ENCODE assay signal across 10 cellular contexts in the genomic region with DNA sequence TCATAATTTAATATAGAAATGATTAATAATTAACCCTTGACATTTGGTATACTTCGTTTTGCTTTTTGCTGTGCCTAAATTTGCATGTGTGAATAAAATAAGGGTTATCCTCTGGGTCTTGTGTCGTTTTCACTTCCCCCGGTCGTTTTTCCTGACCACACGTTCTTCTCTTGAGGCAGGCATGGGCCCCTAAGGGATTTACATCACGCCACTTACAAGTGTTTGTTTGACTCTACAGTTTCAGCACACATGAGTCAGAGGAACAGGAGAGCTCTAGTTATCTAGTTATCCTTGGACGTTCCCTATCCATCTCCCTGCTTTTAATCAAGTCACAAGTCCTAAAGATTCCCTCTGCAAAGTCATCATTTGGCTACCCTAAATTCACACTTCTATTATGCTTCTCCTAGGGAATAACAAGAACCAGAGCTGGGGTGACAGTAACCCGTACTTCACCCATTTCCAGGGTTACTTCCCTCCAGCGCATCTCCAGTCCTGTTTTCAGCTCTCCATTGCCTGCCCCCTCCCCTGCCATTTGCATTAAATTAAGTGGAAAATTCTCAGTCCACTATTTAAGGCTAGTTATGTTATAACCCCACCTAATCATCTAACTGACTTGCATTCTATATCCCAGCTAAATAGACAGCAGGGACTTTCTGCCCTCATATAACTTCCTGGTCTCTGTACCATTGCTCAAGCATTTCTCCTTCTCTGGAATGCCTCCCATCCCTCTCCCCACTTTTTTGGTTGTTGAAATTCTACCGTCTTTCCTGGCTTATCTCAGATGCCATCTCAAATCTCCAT.
DNase-seq lines count a peak whose midpoint lies in the region; ATAC-seq and TF ChIP-seq lines count a peak whose summit lies in the region.
"Had no signal": no experiment of that assay in that cellular context is flagged by ENCODE, and none has a peak within 500 bp of the region (broad histone marks: within the 10 kb centered on the region; RNA-seq: fewer than 3 reads in every experiment).

No MANE protein-coding gene starts in this region.

- peaks cover 57% of the 10 kb centered on the region for H3K4me1 Mint-ChIP-seq in memory B cell

- 69 to 77% (median 70%) methylated on average over 10 of the region's 10 CpGs for WGBS in heart left ventricle, 4 donors

- H3K27me3 ChIP-seq in Loucy (ENCODE audit: insufficient read depth, low read length, poor library complexity, severe bottlenecking) (no peaks in the 10 kb centered on the region), heart left ventricle (no peaks in the 10 kb centered on the region)

- CTCF ChIA-PET in HEK293 (lab: Yijun Ruan, JAX) = no interaction called here

- no peaks in the 10 kb centered on the region for H3K27me3 Mint-ChIP-seq in memory B cell

- H3K4me1 ChIP-seq in HEK293 (ENCODE audit: control insufficient read depth, insufficient read depth, low read length) = peaks cover 20% of the 10 kb centered on the region
- peaks cover 50% of the 10 kb centered on the region for H3K4me1 ChIP-seq in Loucy (ENCODE audit: insufficient read depth, low read length, poor library complexity, severe bottlenecking)
- peaks cover 0 to 60% (median 9%) of the 10 kb centered on the region in 12 donors for H3K4me1 ChIP-seq in heart left ventricle

- H3K27ac ChIP-seq in HEK293 (ENCODE audit: extremely low read depth, low read depth, low read length) (peak overlapping the region; percentile 51; the same call in 1 of the 2 replicates), heart left ventricle (no peak overlapping the region)

- H3K9me3 ChIP-seq in HEK293 (ENCODE audit: control insufficient read depth, insufficient read depth, low read depth, low read length) = no peaks in the 10 kb centered on the region
- H3K9me3 ChIP-seq in Loucy (ENCODE audit: insufficient read depth, low read depth, low read length) = no peaks in the 10 kb centered on the region
- H3K9me3 ChIP-seq in heart left ventricle = no peaks in the 10 kb centered on the region

- H3K9me2 ChIP-seq in Loucy (replicated peaks; ENCODE audit: low read depth, low read length) = no peaks in the 10 kb centered on the region

- H3F3A ChIP-seq in Loucy (ENCODE audit: low read depth) = no peaks in the 10 kb centered on the region

- peak overlapping the region; percentile 41 for H3K4me3 Mint-ChIP-seq in memory B cell

- intact Hi-C loops in heart left ventricle (cut with DNase I) = no loop called here

- ATAC-seq in GM18511 (IDR thresholded peaks at IDR 0.05; ENCODE audit: unreplicated experiment) (peak; percentile 65), memory B cell (ENCODE audit: low read depth) (peak; percentile 40), heart left ventricle (no peak), GM18519 (IDR thresholded peaks at IDR 0.05; ENCODE audit: low FRiP score, unreplicated experiment) (no peak)

- peak overlapping the region; percentile 5 for H3K27ac Mint-ChIP-seq in memory B cell

- DNase-seq in memory B cell (ENCODE audit: low spot score in 2 of 2) (no peak), superior temporal gyrus (ENCODE audit: extremely low spot score) (no peak), heart left ventricle (no peak)
- DNase-seq in activated CD4-positive, alpha-beta T cell treated with anti-CD3 and anti-CD28 coated beads, Interleukin-2, amount 50 U/mL, for 1 hour = no peak
- DNase-seq: amygdala, NCI-H1105 treated with DMSO at 0.1 percent for 48 hours had no signal

- TF ChIP-seq POLR2A in heart left ventricle (IDR thresholded peaks at IDR 0.05) = no peak

- H4K20me1 ChIP-seq in Loucy (ENCODE audit: insufficient read depth, low read length, poor library complexity, severe bottlenecking) = no peaks in the 10 kb centered on the region

- H3K36me3 Mint-ChIP-seq in memory B cell = no peaks in the 10 kb centered on the region

- H3K9me3 Mint-ChIP-seq in memory B cell = peaks cover 3% of the 10 kb centered on the region

- H3K36me3 ChIP-seq in HEK293 (ENCODE audit: control insufficient read depth in 2 of 2, insufficient read depth in 1 of 2, low read length in 2 of 2) (no peaks in the 10 kb centered on the region), Loucy (ENCODE audit: insufficient read depth, low read length) (no peaks in the 10 kb centered on the region), heart left ventricle (no peaks in the 10 kb centered on the region)

- no peak overlapping the region for H3K4me3 ChIP-seq in HEK293 (ENCODE audit: low read depth, low read length)
- H3K4me3 ChIP-seq in Loucy (ENCODE audit: low read length, poor library complexity, severe bottlenecking) = no peak overlapping the region
- no peak overlapping the region for H3K4me3 ChIP-seq in heart left ventricle

- H3K9ac ChIP-seq in Loucy (ENCODE audit: low read depth, low read length, poor library complexity, severe bottlenecking) = no peak overlapping the region

- POLR2A ChIA-PET in HEK293 (lab: Yijun Ruan, JAX) = interaction anchor here (0.5 kb wide), 1 partner anchor 307 kb away, joined by 5 read pairs; no protein-coding TSS in a partner anchor

- no peak overlapping the region for H2AFZ ChIP-seq in Loucy (ENCODE audit: low read length)

- no peak for TF ChIP-seq CTCF in HEK293 (tag by site-specific recombination; IDR thresholded peaks at IDR 0.05)
- no peak for TF ChIP-seq CTCF in Loucy (conservative IDR thresholded peaks at IDR 0.05; ENCODE audit: low read length)
- no peak for TF ChIP-seq CTCF in heart left ventricle (IDR thresholded peaks at IDR 0.05)

- H3K4me2 ChIP-seq in Loucy (ENCODE audit: low read depth, low read length, poor library complexity, severe bottlenecking) = peak overlapping the region; percentile 40

- no peaks in the 10 kb centered on the region for H3K79me2 ChIP-seq in Loucy (ENCODE audit: insufficient read depth, low read length)

TF ChIP-seq in HEK293, 187 proteins besides CTCF, POLR2A, EP300 and RAD21 (continues in another document):
- TF ChIP-seq ZBTB48 (tag by site-specific recombination; IDR thresholded peaks at IDR 0.05) (peak; percentile 80), ZNF184 (tag by site-specific recombination; IDR thresholded peaks at IDR 0.05) (0 out of 2 replicates have a peak, but pooled peaks have one; percentile 56), ZFP69B (tag by site-specific recombination; IDR thresholded peaks at IDR 0.05) (0 out of 2 replicates have a peak, but pooled peaks have one; percentile 40), ZNF335 (tag by site-specific recombination; conservative IDR thresholded peaks at IDR 0.05) (peak; percentile 64), ZNF629 (tag by site-specific recombination; IDR thresholded peaks at IDR 0.05) (0 out of 2 replicates have a peak, but pooled peaks have one; percentile 23), IKZF3 (tag by site-specific recombination; IDR thresholded peaks at IDR 0.05) (peak; percentile 70; the same call in 1 of the 2 replicates), ZNF121 (tag by site-specific recombination; IDR thresholded peaks at IDR 0.05) (no peak)
- TF ChIP-seq, protein P1, sequence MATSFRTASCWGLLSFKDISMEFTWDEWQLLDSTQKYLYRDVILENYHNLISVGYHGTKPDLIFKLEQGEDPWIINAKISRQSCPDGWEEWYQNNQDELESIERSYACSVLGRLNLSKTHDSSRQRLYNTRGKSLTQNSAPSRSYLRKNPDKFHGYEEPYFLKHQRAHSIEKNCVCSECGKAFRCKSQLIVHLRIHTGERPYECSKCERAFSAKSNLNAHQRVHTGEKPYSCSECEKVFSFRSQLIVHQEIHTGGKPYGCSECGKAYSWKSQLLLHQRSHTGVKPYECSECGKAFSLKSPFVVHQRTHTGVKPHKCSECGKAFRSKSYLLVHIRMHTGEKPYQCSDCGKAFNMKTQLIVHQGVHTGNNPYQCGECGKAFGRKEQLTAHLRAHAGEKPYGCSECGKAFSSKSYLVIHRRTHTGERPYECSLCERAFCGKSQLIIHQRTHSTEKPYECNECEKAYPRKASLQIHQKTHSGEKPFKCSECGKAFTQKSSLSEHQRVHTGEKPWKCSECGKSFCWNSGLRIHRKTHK (tag by site-specific recombination; IDR thresholded peaks at IDR 0.05) = peak; percentile 54; the same call in 1 of the 2 replicates
- TF ChIP-seq, protein P2, sequence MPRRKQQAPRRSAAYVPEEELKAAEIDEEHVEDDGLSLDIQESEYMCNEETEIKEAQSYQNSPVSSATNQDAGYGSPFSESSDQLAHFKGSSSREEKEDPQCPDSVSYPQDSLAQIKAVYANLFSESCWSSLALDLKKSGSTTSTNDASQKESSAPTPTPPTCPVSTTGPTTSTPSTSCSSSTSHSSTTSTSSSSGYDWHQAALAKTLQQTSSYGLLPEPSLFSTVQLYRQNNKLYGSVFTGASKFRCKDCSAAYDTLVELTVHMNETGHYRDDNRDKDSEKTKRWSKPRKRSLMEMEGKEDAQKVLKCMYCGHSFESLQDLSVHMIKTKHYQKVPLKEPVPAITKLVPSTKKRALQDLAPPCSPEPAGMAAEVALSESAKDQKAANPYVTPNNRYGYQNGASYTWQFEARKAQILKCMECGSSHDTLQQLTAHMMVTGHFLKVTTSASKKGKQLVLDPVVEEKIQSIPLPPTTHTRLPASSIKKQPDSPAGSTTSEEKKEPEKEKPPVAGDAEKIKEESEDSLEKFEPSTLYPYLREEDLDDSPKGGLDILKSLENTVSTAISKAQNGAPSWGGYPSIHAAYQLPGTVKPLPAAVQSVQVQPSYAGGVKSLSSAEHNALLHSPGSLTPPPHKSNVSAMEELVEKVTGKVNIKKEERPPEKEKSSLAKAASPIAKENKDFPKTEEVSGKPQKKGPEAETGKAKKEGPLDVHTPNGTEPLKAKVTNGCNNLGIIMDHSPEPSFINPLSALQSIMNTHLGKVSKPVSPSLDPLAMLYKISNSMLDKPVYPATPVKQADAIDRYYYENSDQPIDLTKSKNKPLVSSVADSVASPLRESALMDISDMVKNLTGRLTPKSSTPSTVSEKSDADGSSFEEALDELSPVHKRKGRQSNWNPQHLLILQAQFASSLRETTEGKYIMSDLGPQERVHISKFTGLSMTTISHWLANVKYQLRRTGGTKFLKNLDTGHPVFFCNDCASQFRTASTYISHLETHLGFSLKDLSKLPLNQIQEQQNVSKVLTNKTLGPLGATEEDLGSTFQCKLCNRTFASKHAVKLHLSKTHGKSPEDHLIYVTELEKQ (tag by site-specific recombination; IDR thresholded peaks at IDR 0.05; ENCODE audit: borderline replicate concordance) = 0 out of 2 replicates have a peak, but pooled peaks have one; percentile 8

Comparison
In these comparisons a context has a peak if more than half of its experiments do, and no peak if none do; other contexts are left out.
1. ATAC-seq: peak in GM18511 (single experiment) and memory B cell (single experiment); none in heart left ventricle (0 of 4) and GM18519 (single experiment).